ENCODE assay signal across 1 cellular context in genomic region chr6:137443901-137444300, GRCh38.
TF ChIP-seq lines count a peak whose summit lies in the region.

No MANE protein-coding gene starts in this region.

TF ChIP-seq in H1, 55 proteins besides CTCF, POLR2A, EP300 and RAD21:
- TF ChIP-seq CHD2 (IDR thresholded peaks at IDR 0.05; ENCODE audit: low read length): no peak
- TF ChIP-seq JUN (IDR thresholded peaks at IDR 0.05; ENCODE audit: low read depth, low read length): no peak
- TF ChIP-seq, protein P1, sequence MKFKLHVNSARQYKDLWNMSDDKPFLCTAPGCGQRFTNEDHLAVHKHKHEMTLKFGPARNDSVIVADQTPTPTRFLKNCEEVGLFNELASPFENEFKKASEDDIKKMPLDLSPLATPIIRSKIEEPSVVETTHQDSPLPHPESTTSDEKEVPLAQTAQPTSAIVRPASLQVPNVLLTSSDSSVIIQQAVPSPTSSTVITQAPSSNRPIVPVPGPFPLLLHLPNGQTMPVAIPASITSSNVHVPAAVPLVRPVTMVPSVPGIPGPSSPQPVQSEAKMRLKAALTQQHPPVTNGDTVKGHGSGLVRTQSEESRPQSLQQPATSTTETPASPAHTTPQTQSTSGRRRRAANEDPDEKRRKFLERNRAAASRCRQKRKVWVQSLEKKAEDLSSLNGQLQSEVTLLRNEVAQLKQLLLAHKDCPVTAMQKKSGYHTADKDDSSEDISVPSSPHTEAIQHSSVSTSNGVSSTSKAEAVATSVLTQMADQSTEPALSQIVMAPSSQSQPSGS (IDR thresholded peaks at IDR 0.05; ENCODE audit: low read length): no peak
- TF ChIP-seq CHD1 (IDR thresholded peaks at IDR 0.05; ENCODE audit: low read depth, low read length): no peak
- no peak for TF ChIP-seq RFX5 (IDR thresholded peaks at IDR 0.05; ENCODE audit: borderline replicate concordance, low read depth, low read length)
- TF ChIP-seq, protein P2, sequence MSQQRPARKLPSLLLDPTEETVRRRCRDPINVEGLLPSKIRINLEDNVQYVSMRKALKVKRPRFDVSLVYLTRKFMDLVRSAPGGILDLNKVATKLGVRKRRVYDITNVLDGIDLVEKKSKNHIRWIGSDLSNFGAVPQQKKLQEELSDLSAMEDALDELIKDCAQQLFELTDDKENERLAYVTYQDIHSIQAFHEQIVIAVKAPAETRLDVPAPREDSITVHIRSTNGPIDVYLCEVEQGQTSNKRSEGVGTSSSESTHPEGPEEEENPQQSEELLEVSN (IDR thresholded peaks at IDR 0.05): no peak
- no peak for TF ChIP-seq GTF2F1 (IDR thresholded peaks at IDR 0.05; ENCODE audit: borderline replicate concordance, low read depth, low read length)
- no peak for TF ChIP-seq SIRT6 (IDR thresholded peaks at IDR 0.05; ENCODE audit: low read length)
